In the genomic region with DNA sequence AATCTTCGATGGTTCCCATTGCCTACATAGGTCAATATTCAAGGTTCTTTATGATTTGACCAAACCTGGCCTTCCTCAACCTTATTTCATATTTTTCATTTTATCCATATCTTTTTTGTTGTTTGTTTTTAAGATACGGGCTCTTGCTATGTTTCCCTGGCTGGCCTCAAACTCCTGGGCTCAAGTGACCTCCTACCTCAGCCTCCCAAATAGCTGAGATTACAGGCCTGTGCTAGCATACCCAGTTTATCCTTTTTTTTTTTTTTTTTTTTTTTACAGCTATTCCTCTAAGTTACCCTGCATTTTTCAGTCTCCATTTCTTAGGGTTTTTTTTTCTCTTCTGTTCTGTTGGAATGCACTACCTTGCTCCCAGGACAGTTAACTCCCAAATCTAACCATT, we compare ENCODE assay signal across 10 cellular contexts. TPM values are rescaled to one million over a fixed set of nuclear protein-coding genes. Genes with fewer than 3 reads are reported as not detected.
A peak's percentile ranks its signal among the peaks of the same experiment; 100 is the strongest.
DNase-seq lines count a peak whose midpoint lies in the region; ATAC-seq and TF ChIP-seq lines count a peak whose summit lies in the region.
"Had no signal": no experiment of that assay in that cellular context is flagged by ENCODE, and none has a peak within 500 bp of the region (broad histone marks: within the 10 kb centered on the region; RNA-seq: fewer than 3 reads in every experiment).

No MANE protein-coding gene starts in this region.

- H3K27me3 Mint-ChIP-seq in CD4-positive, alpha-beta T cell, result no peaks in the 10 kb centered on the region
- H3K27me3 Mint-ChIP-seq in H9 (ENCODE audit: low read depth) (no peaks in the 10 kb centered on the region), mesothelial cell of epicardium (ENCODE audit: low read depth) (no peaks in the 10 kb centered on the region), progenitor cell of endocrine pancreas (no peaks in the 10 kb centered on the region)
- H3K27me3 Mint-ChIP-seq: B cell had no signal

- no peak overlapping the region for H2BK12ac ChIP-seq in H9 (ENCODE audit: insufficient read length, low read depth, low read length)

- H3K9me3 ChIP-seq in CD4-positive, alpha-beta T cell (ENCODE audit: control insufficient read depth, low read length), result no peaks in the 10 kb centered on the region
- H3K9me3 ChIP-seq in H9 (ENCODE audit: control insufficient read depth, low read depth, low read length), result no peaks in the 10 kb centered on the region
- H3K9me3 ChIP-seq: BLaER1 treated with 17β-estradiol and CSF1 and Interleukin-3, amounts not matched to agents 10 nM and 100 nM; Caco-2; HAP-1 had no signal

- no peak overlapping the region for H2BK20ac ChIP-seq in H9 (ENCODE audit: low read depth, low read length, poor library complexity, severe bottlenecking)

- H3K4ac ChIP-seq in H9 (ENCODE audit: low read depth, low read length), result no peak overlapping the region

- no peak overlapping the region for H4K5ac ChIP-seq in H9 (ENCODE audit: insufficient read length, low read depth, low read length)

- H2AFZ ChIP-seq in H9 (ENCODE audit: low read length), result no peak overlapping the region

- H3K79me1 ChIP-seq in H9 (ENCODE audit: insufficient read depth, low read depth, low read length, poor library complexity, severe bottlenecking), result peaks cover 15% of the 10 kb centered on the region

- H3K14ac ChIP-seq in H9 (ENCODE audit: insufficient read depth, low read length), result no peak overlapping the region

- no peak for ATAC-seq in CD4-positive, alpha-beta T cell (ENCODE audit: poor library complexity)
- no peak for ATAC-seq in HG03139 (IDR thresholded peaks at IDR 0.05; ENCODE audit: unreplicated experiment)

- peak overlapping the region; percentile 78 for H3K27ac Mint-ChIP-seq in CD4-positive, alpha-beta T cell
- H3K27ac Mint-ChIP-seq in H9, result peak overlapping the region in 2 of 3 experiments; percentile 28 to 56; a peak in 1 of 7 replicates
- peak overlapping the region; percentile 55 for H3K27ac Mint-ChIP-seq in mesothelial cell of epicardium
- peak overlapping the region; percentile 39 for H3K27ac Mint-ChIP-seq in progenitor cell of endocrine pancreas
- H3K27ac Mint-ChIP-seq: B cell had no signal

- H3K27ac ChIP-seq in CD4-positive, alpha-beta T cell (ENCODE audit: low read depth, low read length), result no peak overlapping the region
- H3K27ac ChIP-seq in H9 (ENCODE audit: insufficient read length, low read depth, low read length), result no peak overlapping the region
- H3K27ac ChIP-seq: BLaER1 treated with 17β-estradiol and CSF1 and Interleukin-3, amounts not matched to agents 10 nM and 100 nM had no signal

- H3K36me3 Mint-ChIP-seq in CD4-positive, alpha-beta T cell (ENCODE audit: low read depth), result peaks cover 47% of the 10 kb centered on the region
- H3K36me3 Mint-ChIP-seq in H9 (ENCODE audit: insufficient read depth in 1 of 3, low read depth in 3 of 3) (peaks cover 0 to 16% (median 4%) of the 10 kb centered on the region in 3 experiments; a peak in 3 of 7 replicates), mesothelial cell of epicardium (peaks cover 6% of the 10 kb centered on the region), progenitor cell of endocrine pancreas (ENCODE audit: insufficient read depth) (peaks cover 4% of the 10 kb centered on the region)

- H3T11ph ChIP-seq in H9 (ENCODE audit: low read length), result no peak overlapping the region

- H3K4me1 ChIP-seq in H9 (ENCODE audit: insufficient read depth, low read length), result no peaks in the 10 kb centered on the region; the same call in 1 of the 2 replicates
- H3K4me1 ChIP-seq: Caco-2, HAP-1 had no signal

- DNase-seq in CD4-positive, alpha-beta T cell, result no peak
- DNase-seq in H9 (no peak), mesothelial cell of epicardium (ENCODE audit: low spot score in 2 of 2, unreplicated experiment in 2 of 2) (no peak), progenitor cell of endocrine pancreas (ENCODE audit: low spot score, unreplicated experiment) (no peak), NK-92 (lab: John Stamatoyannopoulos, UW; ENCODE audit: unreplicated experiment) (no peak)
- DNase-seq: Caco-2 had no signal

- no peak overlapping the region for H3K23ac ChIP-seq in H9 (ENCODE audit: insufficient read length, low read depth, low read length)

- no peak overlapping the region for H3K4me2 ChIP-seq in H9 (ENCODE audit: insufficient read depth, insufficient read length, low read length)
- H3K4me2 ChIP-seq: BLaER1 treated with 17β-estradiol and CSF1 and Interleukin-3, amounts not matched to agents 10 nM and 100 nM had no signal

- CTCF ChIA-PET in CD4-positive, alpha-beta T cell (lab: Charles Lee), result no interaction called here

- H3K4me3 Mint-ChIP-seq in CD4-positive, alpha-beta T cell, result no peak overlapping the region
- H3K4me3 Mint-ChIP-seq in H9 (no peak overlapping the region), mesothelial cell of epicardium (no peak overlapping the region), progenitor cell of endocrine pancreas (ENCODE audit: low read depth) (no peak overlapping the region)
- H3K4me3 Mint-ChIP-seq: B cell had no signal

- no peak for TF ChIP-seq CTCF in CD4-positive, alpha-beta T cell (IDR thresholded peaks at IDR 0.05)
- TF ChIP-seq CTCF in H9 (conservative IDR thresholded peaks at IDR 0.05) (no peak), mesothelial cell of epicardium (IDR thresholded peaks at IDR 0.05; ENCODE audit: unreplicated experiment) (no peak), progenitor cell of endocrine pancreas (IDR thresholded peaks at IDR 0.05; ENCODE audit: unreplicated experiment) (no peak)

- no peak overlapping the region for H2BK120ac ChIP-seq in H9 (ENCODE audit: low read depth, low read length, poor library complexity, severe bottlenecking)

- no peaks in the 10 kb centered on the region for H3K27me3 ChIP-seq in CD4-positive, alpha-beta T cell (ENCODE audit: control insufficient read depth, insufficient read depth, low read length)
- no peaks in the 10 kb centered on the region for H3K27me3 ChIP-seq in H9 (ENCODE audit: insufficient read depth, low read length)
- H3K27me3 ChIP-seq: BLaER1 treated with 17β-estradiol and CSF1 and Interleukin-3, amounts not matched to agents 10 nM and 100 nM had no signal

- H4K20me1 ChIP-seq in H9 (ENCODE audit: control insufficient read depth, insufficient read depth, insufficient read length), result no peaks in the 10 kb centered on the region

- H3K9ac ChIP-seq in H9 (ENCODE audit: extremely low read depth, insufficient read length, low read length), result no peak overlapping the region
- H3K9ac ChIP-seq: BLaER1 treated with 17β-estradiol and CSF1 and Interleukin-3, amounts not matched to agents 10 nM and 100 nM had no signal

- H2AK5ac ChIP-seq in H9 (ENCODE audit: insufficient read length, low read length), result no peak overlapping the region

- H3K79me2 ChIP-seq in H9 (ENCODE audit: insufficient read depth, low read length), result peaks cover 2% of the 10 kb centered on the region; the same call in 1 of the 2 replicates

- POLR2A ChIA-PET in CD4-positive, alpha-beta T cell (lab: Charles Lee), result no interaction called here

- peaks cover 46% of the 10 kb centered on the region for H3K4me1 Mint-ChIP-seq in CD4-positive, alpha-beta T cell (ENCODE audit: low read depth)
- peaks cover 11 to 15% of the 10 kb centered on the region in 2 experiments for H3K4me1 Mint-ChIP-seq in H9
- H3K4me1 Mint-ChIP-seq in mesothelial cell of epicardium, result peaks cover 16% of the 10 kb centered on the region
- peaks cover 3% of the 10 kb centered on the region for H3K4me1 Mint-ChIP-seq in progenitor cell of endocrine pancreas (ENCODE audit: low read depth)

- no peak overlapping the region for H3K18ac ChIP-seq in H9 (ENCODE audit: insufficient read length, low read depth, low read length)

- no peak overlapping the region for H4K8ac ChIP-seq in H9 (replicated peaks; ENCODE audit: insufficient read length, low read depth, low read length)

- no peaks in the 10 kb centered on the region for H3K23me2 ChIP-seq in H9 (ENCODE audit: insufficient read length, low read depth, low read length, poor library complexity, severe bottlenecking)

- no CpG with 5 or more reads among the region's 2 CpGs for WGBS in H9 (ENCODE audit: extremely low coverage, insufficient read length, low lambda C conversion rate)

- no peaks in the 10 kb centered on the region for H3K9me3 Mint-ChIP-seq in CD4-positive, alpha-beta T cell
- H3K9me3 Mint-ChIP-seq in H9 (no peaks in the 10 kb centered on the region), mesothelial cell of epicardium (no peaks in the 10 kb centered on the region), progenitor cell of endocrine pancreas (ENCODE audit: low read depth) (no peaks in the 10 kb centered on the region)

- H3K56ac ChIP-seq in H9 (ENCODE audit: insufficient read length, low read depth, low read length), result no peak overlapping the region

- intact Hi-C loops in CD4-positive, alpha-beta T cell (cut with DNase I, micrococcal nuclease), result no loop called here

- no peak overlapping the region for H4K91ac ChIP-seq in H9 (ENCODE audit: insufficient read length, low read depth, low read length)

- no peak overlapping the region for H2BK5ac ChIP-seq in H9 (ENCODE audit: insufficient read length, low read length)

- H2BK15ac ChIP-seq in H9 (ENCODE audit: low read depth, low read length), result no peak overlapping the region

RNA-seq across cellular contexts. Expression of gene ZNF609, which starts 14.5 kb away (rescaled TPM):
- total RNA-seq in CD4-positive, alpha-beta T cell, result 10 to 100 TPM; 62.4 to 65.3 TPM
- total RNA-seq in H9 (2021), result 38.8 and 45.3 TPM in 2 replicates
- 75.4 to 77.1 TPM (median 76.0 TPM) in 3 replicates for total RNA-seq in mesothelial cell of epicardium
- total RNA-seq in progenitor cell of endocrine pancreas, result 72.0 and 75.3 TPM in 2 replicates
